Comparison of ENCODE assay signal across 6 cellular contexts in genomic region chr19:55117063-55117635, GRCh38. TPM values are rescaled to one million over a fixed set of nuclear protein-coding genes. Genes with fewer than 3 reads are reported as not detected.
DNase-seq lines count a peak whose midpoint lies in the region; ATAC-seq and TF ChIP-seq lines count a peak whose summit lies in the region.

No MANE protein-coding gene starts in this region.

- peak overlapping the region; percentile 94 for H3K4me3 ChIP-seq in BE2C (ENCODE audit: low read depth, low read length)
- H3K4me3 ChIP-seq in mucosa of rectum (ENCODE audit: low read length in 2 of 2), result peak overlapping the region; percentile 85 to 89

- H3K4me1 ChIP-seq in BE2C (no peaks in the 10 kb centered on the region), mucosa of rectum (ENCODE audit: control insufficient read depth in 2 of 2, insufficient read depth in 2 of 2, low read length in 2 of 2) (peaks cover 22 to 25% of the 10 kb centered on the region in 2 donors)

- H3K27ac Mint-ChIP-seq in activated naive CD8-positive, alpha-beta T cell treated with anti-CD3 and anti-CD28 coated beads, Interleukin-2, amount 50 U/mL, for 24 hours, result peak overlapping the region; percentile 96

- H3K9me3 Mint-ChIP-seq in activated naive CD8-positive, alpha-beta T cell treated with anti-CD3 and anti-CD28 coated beads, Interleukin-2, amount 50 U/mL, for 24 hours, result no peaks in the 10 kb centered on the region

- no peaks in the 10 kb centered on the region for H3K9me3 ChIP-seq in BE2C
- H3K9me3 ChIP-seq in mucosa of rectum (ENCODE audit: control insufficient read depth in 2 of 2, low read length in 2 of 2), result no peaks in the 10 kb centered on the region

- H3K36me3 ChIP-seq in BE2C (0 out of 2 replicates have a peak, but pooled peaks cover 2% of the 10 kb centered on the region), mucosa of rectum (ENCODE audit: control insufficient read depth in 2 of 2, insufficient read depth in 2 of 2, low read length in 2 of 2) (peaks cover 0 to 3% of the 10 kb centered on the region in 2 donors)

- POLR2A ChIA-PET in HEK293T (lab: Yijun Ruan, JAX), result interaction anchor here (0.6 to 1.7 kb wide), 10 partner anchors 10 to 537 kb away, joined by 3 to 6 read pairs (median 4); partner anchors contain the start of genes PPP6R1 and U2AF2

- ATAC-seq in activated naive CD8-positive, alpha-beta T cell treated with anti-CD3 and anti-CD28 coated beads, Interleukin-2, amount 50 U/mL, for 24 hours, result peak; percentile 3

- H3K36me3 Mint-ChIP-seq in activated naive CD8-positive, alpha-beta T cell treated with anti-CD3 and anti-CD28 coated beads, Interleukin-2, amount 50 U/mL, for 24 hours (ENCODE audit: low read depth), result peaks cover 10% of the 10 kb centered on the region

- H3K9ac ChIP-seq in mucosa of rectum (ENCODE audit: low read depth in 1 of 2, low read length in 2 of 2), result peak overlapping the region; percentile 85

- peaks cover 32% of the 10 kb centered on the region for H3K4me1 Mint-ChIP-seq in activated naive CD8-positive, alpha-beta T cell treated with anti-CD3 and anti-CD28 coated beads, Interleukin-2, amount 50 U/mL, for 24 hours

- peaks cover 19% of the 10 kb centered on the region for H3K27me3 ChIP-seq in BE2C
- no peaks in the 10 kb centered on the region for H3K27me3 ChIP-seq in mucosa of rectum (ENCODE audit: control insufficient read depth in 2 of 2, insufficient read depth in 2 of 2, low read length in 2 of 2)

- TF ChIP-seq CTCF in BE2C (IDR thresholded peaks at IDR 0.05; ENCODE audit: low read depth, low read length), result no peak

- no peaks in the 10 kb centered on the region for H3K27me3 Mint-ChIP-seq in activated naive CD8-positive, alpha-beta T cell treated with anti-CD3 and anti-CD28 coated beads, Interleukin-2, amount 50 U/mL, for 24 hours

- peak overlapping the region; percentile 64 to 85 for H3K27ac ChIP-seq in mucosa of rectum (ENCODE audit: low read depth in 2 of 2, low read length in 2 of 2)

- CTCF ChIA-PET in HEK293T (lab: Yijun Ruan, JAX), result no interaction called here

- DNase-seq in BE2C (no peak), HEK293T (ENCODE audit: extremely low spot score) (peak; percentile 37), MV-4-11 (lab: John Stamatoyannopoulos, UW) (no peak), NCI-H1092 treated with DMSO at 0.1 percent for 48 hours (lab: John Stamatoyannopoulos, UW) (no peak)
- peak; percentile 28 for DNase-seq in activated naive CD8-positive, alpha-beta T cell treated with anti-CD3 and anti-CD28 coated beads, Interleukin-2, amount 50 U/mL, for 24 hours

- peak overlapping the region; percentile 100 for H3K4me3 Mint-ChIP-seq in activated naive CD8-positive, alpha-beta T cell treated with anti-CD3 and anti-CD28 coated beads, Interleukin-2, amount 50 U/mL, for 24 hours

TF ChIP-seq in HEK293T, 16 proteins besides CTCF, POLR2A, EP300 and RAD21:
- TF ChIP-seq FOXM1 (IDR thresholded peaks at IDR 0.05; ENCODE audit: borderline replicate concordance) (0 out of 2 replicates have a peak, but pooled peaks have one; percentile 31), SUZ12 (IDR thresholded peaks at IDR 0.05) (no peak)
TF ChIP-seq in HEK293T: peak in this region for 1.

RNA-seq across cellular contexts. Expression of gene PPP1R12C, which starts 0.3 kb away (rescaled TPM):
- polyA plus RNA-seq in BE2C (2012; ENCODE audit: insufficient read depth, insufficient read length, low read depth), result 75.9 TPM

RNA-seq across cellular contexts. Expression of gene TNNT1, which starts 31.9 kb away (rescaled TPM):
- 0.94 TPM for polyA plus RNA-seq in BE2C (2012; ENCODE audit: insufficient read depth, insufficient read length, low read depth)

RNA-seq across cellular contexts. Expression of gene TNNI3, which starts 40.4 kb away (rescaled TPM):
- 12.3 TPM for polyA plus RNA-seq in BE2C (2012; ENCODE audit: insufficient read depth, insufficient read length, low read depth)

RNA-seq across cellular contexts. Expression of gene EPS8L1, which starts 41.5 kb away (rescaled TPM):
- polyA plus RNA-seq in BE2C (2012; ENCODE audit: insufficient read depth, insufficient read length, low read depth), result not detected

RNA-seq across cellular contexts. Expression of gene DNAAF3, which starts 49.3 kb away (rescaled TPM):
- 0.77 TPM for polyA plus RNA-seq in BE2C (2012; ENCODE audit: insufficient read depth, insufficient read length, low read depth)

Comparison
In these comparisons a context has a peak if more than half of its experiments do, and no peak if none do; other contexts are left out.
1. DNase-seq: peak in HEK293T (single experiment) and activated naive CD8-positive, alpha-beta T cell treated with anti-CD3 and anti-CD28 coated beads, Interleukin-2, amount 50 U/mL, for 24 hours (single experiment); none in BE2C (single experiment), MV-4-11 (single experiment) and NCI-H1092 treated with DMSO at 0.1 percent for 48 hours (single experiment).